ENCODE assay signal across 14 cellular contexts in genomic region chr6:25302156-25302555, GRCh38. TPM values are rescaled to one million over a fixed set of nuclear protein-coding genes. Genes with fewer than 3 reads are reported as not detected.
DNase-seq lines count a peak whose midpoint lies in the region; ATAC-seq and TF ChIP-seq lines count a peak whose summit lies in the region.
"Had no signal": no experiment of that assay in that cellular context is flagged by ENCODE, and none has a peak within 500 bp of the region (broad histone marks: within the 10 kb centered on the region; RNA-seq: fewer than 3 reads in every experiment).

No MANE protein-coding gene starts in this region.

- H2AFZ ChIP-seq in KMS-11 (ENCODE audit: low read depth) = no peak overlapping the region

- H3K9me3 ChIP-seq in skeletal muscle satellite cell (replicated peaks; ENCODE audit: low read length) = no peaks in the 10 kb centered on the region
- H3K9me3 ChIP-seq: BE2C had no signal

- DNase-seq in Calu3 (no peak), fibroblast of peridontal ligament (ENCODE audit: extremely low read depth) (peak; percentile 66), type B pancreatic cell (ENCODE audit: extremely low spot score, unreplicated experiment) (no peak), amniotic stem cell (lab: John Stamatoyannopoulos, UW) (no peak)
- DNase-seq: activated T-cell treated with anti-CD3 and anti-CD28 coated beads, Interleukin-2, amount 50 U/mL, for 1 hour; central memory CD4-positive, alpha-beta T cell had no signal

- H3K4me3 ChIP-seq in KMS-11 (IDR thresholded peaks at IDR 0.05; ENCODE audit: insufficient read depth, low read depth, low read length) = no peak overlapping the region
- no peak overlapping the region for H3K4me3 ChIP-seq in skeletal muscle satellite cell (ENCODE audit: low read length)

- intact Hi-C loops in Calu3 (cut with micrococcal nuclease; ENCODE audit: unreplicated experiment) = no loop called here

- CTCF ChIA-PET in Calu3 (lab: Charles Lee) = interaction anchor here (0.6 to 4.2 kb wide), 9 partner anchors 10 to 359 kb away, joined by 3 to 29 read pairs (median 3); partner anchors contain the start of gene CARMIL1

- ATAC-seq in HG03460 (IDR thresholded peaks at IDR 0.05; ENCODE audit: unreplicated experiment) = no peak
- ATAC-seq: activated naive CD4-positive, alpha-beta T cell treated with anti-CD3 and anti-CD28 coated beads, Interleukin-2, amount 50 U/mL, for 72 hours; HCT116; natural killer cell treated with Interleukin-12 subunit alpha and Interleukin-12 subunit beta and Interleukin-15 and Interleukin-18, amount 100 ng/mL, for 72 hours; PC-3 had no signal

- peaks cover 7% of the 10 kb centered on the region for H3K36me3 Mint-ChIP-seq in Calu3 (ENCODE audit: insufficient read depth, unreplicated experiment)
- no peaks in the 10 kb centered on the region for H3K36me3 Mint-ChIP-seq in type B pancreatic cell
- H3K36me3 Mint-ChIP-seq: activated naive CD4-positive, alpha-beta T cell treated with anti-CD3 and anti-CD28 coated beads, Interleukin-2, amount 50 U/mL, for 72 hours; natural killer cell treated with Interleukin-12 subunit alpha and Interleukin-12 subunit beta and Interleukin-15 and Interleukin-18, amount 100 ng/mL, for 72 hours had no signal

- H3K27me3 Mint-ChIP-seq in Calu3 (ENCODE audit: unreplicated experiment) = no peaks in the 10 kb centered on the region
- H3K27me3 Mint-ChIP-seq in type B pancreatic cell = no peaks in the 10 kb centered on the region

- H3K27ac ChIP-seq in KMS-11 = no peak overlapping the region

- peaks cover 57% of the 10 kb centered on the region for H3K4me1 Mint-ChIP-seq in Calu3 (ENCODE audit: low read depth, unreplicated experiment)
- H3K4me1 Mint-ChIP-seq in type B pancreatic cell (ENCODE audit: unreplicated experiment) = peaks cover 15% of the 10 kb centered on the region

- H3K36me3 ChIP-seq in KMS-11 (ENCODE audit: insufficient read depth) (no peaks in the 10 kb centered on the region), skeletal muscle satellite cell (ENCODE audit: insufficient read depth, low read length) (no peaks in the 10 kb centered on the region)
- H3K36me3 ChIP-seq: BE2C had no signal

- H4K20me1 ChIP-seq in KMS-11 (ENCODE audit: insufficient read depth) = no peaks in the 10 kb centered on the region

- H3K27ac Mint-ChIP-seq in Calu3 (ENCODE audit: unreplicated experiment) = peak overlapping the region; percentile 17
- H3K27ac Mint-ChIP-seq in type B pancreatic cell = no peak overlapping the region
- H3K27ac Mint-ChIP-seq: activated naive CD4-positive, alpha-beta T cell treated with anti-CD3 and anti-CD28 coated beads, Interleukin-2, amount 50 U/mL, for 72 hours; natural killer cell treated with Interleukin-12 subunit alpha and Interleukin-12 subunit beta and Interleukin-15 and Interleukin-18, amount 100 ng/mL, for 72 hours had no signal

- H3K79me2 ChIP-seq in KMS-11 (ENCODE audit: insufficient read depth, low read depth) = peaks cover 16% of the 10 kb centered on the region; the same call in 1 of the 2 replicates

- TF ChIP-seq CTCF in Calu3 (IDR thresholded peaks at IDR 0.05; ENCODE audit: unreplicated experiment) = no peak
- no peak for TF ChIP-seq CTCF in KMS-11 (conservative IDR thresholded peaks at IDR 0.05; ENCODE audit: low read depth, low read length)
- TF ChIP-seq CTCF in type B pancreatic cell (conservative IDR thresholded peaks at IDR 0.05) = no peak

- H3K27me3 ChIP-seq in KMS-11 (ENCODE audit: insufficient read depth, low read depth) = no peaks in the 10 kb centered on the region
- H3K27me3 ChIP-seq in skeletal muscle satellite cell (ENCODE audit: control insufficient read depth, insufficient read depth, low read length) = no peaks in the 10 kb centered on the region
- H3K27me3 ChIP-seq: BE2C had no signal

- H3K4me2 ChIP-seq in KMS-11 (0 out of 2 replicates have a peak overlapping the region, but pooled peaks have one; percentile 45), skeletal muscle satellite cell (ENCODE audit: low read length) (peak overlapping the region; percentile 3)

- peaks cover 30% of the 10 kb centered on the region for H3K4me1 ChIP-seq in KMS-11 (ENCODE audit: low read depth, poor library complexity, severe bottlenecking)
- H3K4me1 ChIP-seq in skeletal muscle satellite cell (ENCODE audit: control insufficient read depth, insufficient read depth, low read length) = peaks cover 21% of the 10 kb centered on the region
- H3K4me1 ChIP-seq: BE2C had no signal

- H3K9me3 Mint-ChIP-seq in Calu3 (ENCODE audit: low read depth, unreplicated experiment) (no peaks in the 10 kb centered on the region), type B pancreatic cell (no peaks in the 10 kb centered on the region)
- H3K9me3 Mint-ChIP-seq: activated naive CD4-positive, alpha-beta T cell treated with anti-CD3 and anti-CD28 coated beads, Interleukin-2, amount 50 U/mL, for 72 hours; natural killer cell treated with Interleukin-12 subunit alpha and Interleukin-12 subunit beta and Interleukin-15 and Interleukin-18, amount 100 ng/mL, for 72 hours had no signal

- H3K4me3 Mint-ChIP-seq in Calu3 (ENCODE audit: low read depth, unreplicated experiment) (peak overlapping the region; percentile 18), type B pancreatic cell (no peak overlapping the region)
- H3K4me3 Mint-ChIP-seq: natural killer cell treated with Interleukin-12 subunit alpha and Interleukin-12 subunit beta and Interleukin-15 and Interleukin-18, amount 100 ng/mL, for 72 hours had no signal

- H3K9ac ChIP-seq in KMS-11 = no peak overlapping the region
- H3K9ac ChIP-seq in skeletal muscle satellite cell (ENCODE audit: low read depth, low read length) = no peak overlapping the region

- no TSS peak for BruUV-seq in Calu3 (replicated peaks; lab: Mats Ljungman, UMichigan)

RNA-seq across cellular contexts. Expression of gene CARMIL1, which starts 23.0 kb away (rescaled TPM):
- total RNA-seq in Calu3 (2022) (88.4 and 92.4 TPM in 2 replicates), type B pancreatic cell (ENCODE audit: low replicate concordance) (11.8 and 17.2 TPM in 2 replicates)
- total RNA-seq in skeletal muscle satellite cell (2012; rRNA removed) = 10.5 and 12.4 TPM in 2 replicates
